22 cellular contexts compared by ENCODE assay signal in genomic region chr1:180811886-180812285, GRCh38.
DNase-seq lines count a peak whose midpoint lies in the region; ATAC-seq and TF ChIP-seq lines count a peak whose summit lies in the region.
"Had no signal": no experiment of that assay in that cellular context is flagged by ENCODE, and none has a peak within 500 bp of the region (broad histone marks: within the 10 kb centered on the region; RNA-seq: fewer than 3 reads in every experiment).

No MANE protein-coding gene starts in this region.

- H3K27ac ChIP-seq in osteoblast (ENCODE audit: low read depth, low read length) = no peak overlapping the region
- H3K27ac ChIP-seq: BLaER1, HL-60, PC-9, SJSA1 had no signal

- no peak for ATAC-seq in GM21447 (IDR thresholded peaks at IDR 0.05; ENCODE audit: unreplicated experiment)
- no peak for ATAC-seq in GM21737 (IDR thresholded peaks at IDR 0.05; ENCODE audit: unreplicated experiment)
- ATAC-seq: GM12878, HCT116, HepG2 had no signal

- no peaks in the 10 kb centered on the region for H4K20me1 ChIP-seq in osteoblast (ENCODE audit: insufficient read depth, low read length)
- H4K20me1 ChIP-seq: BLaER1 had no signal

- DNase-seq in A172 (ENCODE audit: low spot score) (peak; percentile 12), HS-27A (ENCODE audit: low read depth) (peak; percentile 7), astrocyte of the hippocampus (ENCODE audit: low read depth, low spot score) (peak; percentile 9), osteoblast (ENCODE audit: insufficient read length, low spot score, missing footprints) (peak; percentile 15), DMS53 (lab: John Stamatoyannopoulos, UW) (no peak)
- DNase-seq: CD4-positive, CD25-positive, alpha-beta regulatory T cell; GDM1; Karpas-422; MG63; NCI-H2029; NCI-H526 treated with DMSO at 0.1 percent for 48 hours; PC-9; Right ventricle myocardium superior; RPMI8226 had no signal

- H3K4me3 ChIP-seq in osteoblast (ENCODE audit: insufficient read depth, low read length) = no peak overlapping the region
- H3K4me3 ChIP-seq: BLaER1, GM12878, MG63, PC-9, SJSA1 had no signal

- no peaks in the 10 kb centered on the region for H3K79me2 ChIP-seq in osteoblast (ENCODE audit: insufficient read depth, low read length)

- H2AFZ ChIP-seq in osteoblast (ENCODE audit: low read length) = no peak overlapping the region
- H2AFZ ChIP-seq: PC-9 had no signal

- H3K4me2 ChIP-seq in osteoblast (ENCODE audit: insufficient read depth, low read length) = no peak overlapping the region
- H3K4me2 ChIP-seq: BLaER1, PC-9 had no signal

- H3K27me3 ChIP-seq in osteoblast (ENCODE audit: insufficient read depth, low read length) = no peaks in the 10 kb centered on the region
- H3K27me3 ChIP-seq: BLaER1, MG63, SJSA1 had no signal

- no peaks in the 10 kb centered on the region for H3K9me3 ChIP-seq in osteoblast (ENCODE audit: low read depth, low read length)
- H3K9me3 ChIP-seq: BLaER1, MG63, SJSA1 had no signal

- peaks cover 5% of the 10 kb centered on the region for H3K4me1 ChIP-seq in osteoblast (ENCODE audit: insufficient read depth, low read length)
- H3K4me1 ChIP-seq: BLaER1 had no signal

- no peaks in the 10 kb centered on the region for H3K36me3 ChIP-seq in osteoblast (ENCODE audit: insufficient read depth, low read length)
- H3K36me3 ChIP-seq: MG63, SJSA1 had no signal

- no peak for TF ChIP-seq CTCF in osteoblast (IDR thresholded peaks at IDR 0.05; ENCODE audit: extremely low read depth, low read depth, low read length)
